ENCODE assay signal across 14 cellular contexts in genomic region chr14:69632752-69633151, GRCh38. TPM values are rescaled to one million over a fixed set of nuclear protein-coding genes. Genes with fewer than 3 reads are reported as not detected.
DNase-seq lines count a peak whose midpoint lies in the region; ATAC-seq and TF ChIP-seq lines count a peak whose summit lies in the region.
"Had no signal": no experiment of that assay in that cellular context is flagged by ENCODE, and none has a peak within 500 bp of the region (broad histone marks: within the 10 kb centered on the region; RNA-seq: fewer than 3 reads in every experiment).

No MANE protein-coding gene starts in this region.

- no peaks in the 10 kb centered on the region for H3K27me3 ChIP-seq in cardiac muscle cell
- H3K27me3 ChIP-seq in right cardiac atrium (ENCODE audit: control insufficient read depth, insufficient read depth), result no peaks in the 10 kb centered on the region
- H3K27me3 ChIP-seq in lower lobe of right lung (ENCODE audit: low read depth), result no peaks in the 10 kb centered on the region
- H3K27me3 ChIP-seq in SJCRH30, result no peaks in the 10 kb centered on the region

- no peak for ATAC-seq in right cardiac atrium
- ATAC-seq in activated B cell treated with CpG ODN at 0.5 μM for 24 hours (ENCODE audit: low read depth), result no peak
- ATAC-seq in lower lobe of right lung, result no peak
- ATAC-seq in GM21529 (IDR thresholded peaks at IDR 0.05; ENCODE audit: unreplicated experiment), result no peak

- no peak overlapping the region for H3K4me3 ChIP-seq in cardiac muscle cell
- H3K4me3 ChIP-seq in right cardiac atrium (ENCODE audit: low read length), result no peak overlapping the region
- H3K4me3 ChIP-seq in lower lobe of right lung, result no peak overlapping the region
- no peak overlapping the region for H3K4me3 ChIP-seq in SJCRH30
- H3K4me3 ChIP-seq: psoas muscle had no signal

- H3K4me3 Mint-ChIP-seq in activated B cell treated with CpG ODN at 0.5 μM for 24 hours (peak overlapping the region; percentile 5), type B pancreatic cell (no peak overlapping the region)

- DNase-seq in cardiac muscle cell (ENCODE audit: low read depth in 1 of 2, low spot score in 1 of 2) (no peak), right cardiac atrium (no peak), activated B cell treated with CpG ODN at 0.5 μM for 24 hours (no peak), lower lobe of right lung (no peak), type B pancreatic cell (ENCODE audit: extremely low spot score, unreplicated experiment) (no peak), SJCRH30 (no peak), iPS-NIHi11 (ENCODE audit: low spot score) (no peak)
- DNase-seq: activated CD4-positive, alpha-beta T cell treated with anti-CD3 and anti-CD28 coated beads, Interleukin-2, amount 50 U/mL, for 1 hour; NCI-H1436 treated with DMSO at 0.1 percent for 48 hours; NCI-H510A; psoas muscle had no signal

- POLR2A ChIA-PET in activated B cell treated with CpG ODN at 0.5 μM for 24 hours (lab: Charles Lee), result interaction anchor here (0.6 to 1.3 kb wide), 2 partner anchors 20 to 134 kb away, joined by 3 to 4 read pairs; partner anchors contain the start of gene SRSF5

- H3K4me1 ChIP-seq in cardiac muscle cell (ENCODE audit: low read depth), result peaks cover 76% of the 10 kb centered on the region
- H3K4me1 ChIP-seq in right cardiac atrium (ENCODE audit: control insufficient read depth, insufficient read depth, low read length), result peaks cover 45% of the 10 kb centered on the region
- H3K4me1 ChIP-seq in lower lobe of right lung, result peaks cover 97% of the 10 kb centered on the region
- H3K4me1 ChIP-seq in SJCRH30, result peaks cover 17% of the 10 kb centered on the region

- H3K27ac ChIP-seq in cardiac muscle cell (peak overlapping the region; percentile 77), right cardiac atrium (ENCODE audit: low read length) (no peak overlapping the region), lower lobe of right lung (peak overlapping the region; percentile 39), SJCRH30 (no peak overlapping the region)
- H3K27ac ChIP-seq: KMS-11, psoas muscle had no signal

- H3K4me1 Mint-ChIP-seq in activated B cell treated with CpG ODN at 0.5 μM for 24 hours (peaks cover 99% of the 10 kb centered on the region), type B pancreatic cell (ENCODE audit: unreplicated experiment) (peaks cover 77% of the 10 kb centered on the region)

- 71% methylated on average over 5 of the region's 5 CpGs for WGBS in right cardiac atrium

- intact Hi-C loops in right cardiac atrium (cut with DNase I) (no loop called here), activated B cell treated with CpG ODN at 0.5 μM for 24 hours (cut with micrococcal nuclease) (no loop called here), lower lobe of right lung (cut with DNase I) (no loop called here)

- H3K9me3 ChIP-seq in cardiac muscle cell (ENCODE audit: low read depth) (no peaks in the 10 kb centered on the region), right cardiac atrium (ENCODE audit: control insufficient read depth, low read length) (no peaks in the 10 kb centered on the region), lower lobe of right lung (no peaks in the 10 kb centered on the region), SJCRH30 (replicated peaks) (no peaks in the 10 kb centered on the region)
- H3K9me3 ChIP-seq: psoas muscle had no signal

- CTCF ChIA-PET in activated B cell treated with CpG ODN at 0.5 μM for 24 hours (lab: Charles Lee), result no interaction called here

- H3K36me3 Mint-ChIP-seq in activated B cell treated with CpG ODN at 0.5 μM for 24 hours (ENCODE audit: low read depth) (peaks cover 22% of the 10 kb centered on the region), type B pancreatic cell (no peaks in the 10 kb centered on the region)

- no peaks in the 10 kb centered on the region for H3K9me3 Mint-ChIP-seq in activated B cell treated with CpG ODN at 0.5 μM for 24 hours
- no peaks in the 10 kb centered on the region for H3K9me3 Mint-ChIP-seq in type B pancreatic cell

- TF ChIP-seq CTCF in cardiac muscle cell (IDR thresholded peaks at IDR 0.05; ENCODE audit: low read depth, low read length), result no peak
- no peak for TF ChIP-seq CTCF in activated B cell treated with CpG ODN at 0.5 μM for 24 hours (IDR thresholded peaks at IDR 0.05)
- no peak for TF ChIP-seq CTCF in lower lobe of right lung (IDR thresholded peaks at IDR 0.05)
- TF ChIP-seq CTCF in type B pancreatic cell (conservative IDR thresholded peaks at IDR 0.05), result no peak

- H3K27ac Mint-ChIP-seq in activated B cell treated with CpG ODN at 0.5 μM for 24 hours, result peak overlapping the region; percentile 92
- H3K27ac Mint-ChIP-seq in type B pancreatic cell, result peak overlapping the region; percentile 32

- no peaks in the 10 kb centered on the region for H3K36me3 ChIP-seq in cardiac muscle cell
- H3K36me3 ChIP-seq in lower lobe of right lung, result no peaks in the 10 kb centered on the region
- H3K36me3 ChIP-seq in SJCRH30, result no peaks in the 10 kb centered on the region

- H3K27me3 Mint-ChIP-seq in activated B cell treated with CpG ODN at 0.5 μM for 24 hours (no peaks in the 10 kb centered on the region), type B pancreatic cell (no peaks in the 10 kb centered on the region)

RNA-seq across cellular contexts. Expression of gene SUSD6, which starts 21.4 kb away (rescaled TPM):
- 12.1 and 14.7 TPM in 2 replicates for total RNA-seq in cardiac muscle cell
- polyA plus RNA-seq in cardiac muscle cell, result 8.7 TPM in 2 replicates
- 10 to 100 TPM; 16.5 to 25.9 (median 22.1) TPM for total RNA-seq in right cardiac atrium
- polyA plus RNA-seq in right cardiac atrium, result 9.1 TPM
- total RNA-seq in activated B cell treated with CpG ODN at 0.5 μM for 24 hours, result 63.5 and 67.1 TPM in 2 replicates
- total RNA-seq in lower lobe of right lung, result 80.1 TPM
- 31.7 and 78.9 TPM in 2 replicates for total RNA-seq in type B pancreatic cell (ENCODE audit: low replicate concordance)
- 5.2 and 5.9 TPM in 2 replicates for total RNA-seq in SJCRH30 (2014; rRNA removed; shearing (Covaris generic))

RNA-seq across cellular contexts. Expression of gene CCDC177, which starts 58.1 kb away (rescaled TPM):
- total RNA-seq in cardiac muscle cell, result 0.07 TPM in 1 of 2 replicates, not detected in the other
- polyA plus RNA-seq in cardiac muscle cell, result not detected in 2 replicates
- not detected for total RNA-seq in right cardiac atrium
- not detected for polyA plus RNA-seq in right cardiac atrium
- 0.05 TPM in 1 of 2 replicates, not detected in the other for total RNA-seq in activated B cell treated with CpG ODN at 0.5 μM for 24 hours
- total RNA-seq in lower lobe of right lung, result not detected
- 0.21 and 3.4 TPM in 2 replicates for total RNA-seq in type B pancreatic cell (ENCODE audit: low replicate concordance)
- 0.06 and 0.25 TPM in 2 replicates for total RNA-seq in SJCRH30 (2014; rRNA removed; shearing (Covaris generic))
- total RNA-seq: fibroblast of lung, psoas muscle had no signal
- polyA plus RNA-seq: fibroblast of lung, psoas muscle had no signal

Comparison
In these comparisons a context has a peak if more than half of its experiments do, and no peak if none do; other contexts are left out.
1. H3K27ac ChIP-seq: peak in cardiac muscle cell (single experiment) and lower lobe of right lung (single experiment); none in right cardiac atrium (single experiment) and SJCRH30 (single experiment).